Comparison of ENCODE assay signal across 13 cellular contexts in genomic region chr2:25273985-25274550, GRCh38.
A peak's percentile ranks its signal among the peaks of the same experiment; 100 is the strongest.
DNase-seq lines count a peak whose midpoint lies in the region; ATAC-seq and TF ChIP-seq lines count a peak whose summit lies in the region.
"Had no signal": no experiment of that assay in that cellular context is flagged by ENCODE, and none has a peak within 500 bp of the region (broad histone marks: within the 10 kb centered on the region; RNA-seq: fewer than 3 reads in every experiment).

No MANE protein-coding gene starts in this region.

- peak overlapping the region in 56 of 59 donors; percentile 17 to 97 (median 84) for H3K27ac ChIP-seq in dorsolateral prefrontal cortex
- H3K27ac ChIP-seq in parathyroid adenoma, result peak overlapping the region; percentile 11
- H3K27ac ChIP-seq: KMS-11, RWPE1, WERI-Rb-1 had no signal

- TF ChIP-seq CTCF in CD14-positive monocyte (IDR thresholded peaks at IDR 0.05), result no peak
- TF ChIP-seq CTCF in dorsolateral prefrontal cortex (IDR thresholded peaks at IDR 0.05 in 54 of 56, conservative IDR thresholded peaks at IDR 0.05 in 2 of 56; ENCODE audit: low read depth in 1 of 56, partially characterized antibody in 56 of 56), result no peak
- no peak for TF ChIP-seq CTCF in parathyroid adenoma (IDR thresholded peaks at IDR 0.05)

- no peaks in the 10 kb centered on the region for H3K4me1 ChIP-seq in parathyroid adenoma
- H3K4me1 ChIP-seq: HAP-1 had no signal

- peak overlapping the region; percentile 29 to 96 (median 85) for H3K27ac Mint-ChIP-seq in CD14-positive monocyte
- H3K27ac Mint-ChIP-seq in T-helper 1 cell treated with Interleukin-12 subunit alpha and Interleukin-12 subunit beta and Interleukin-4 antibody, amounts not matched to agents 30 μg/mL and 1 μg/mL, for 36 hours, result peak overlapping the region; percentile 96

- H3K9ac ChIP-seq in parathyroid adenoma, result no peak overlapping the region
- H3K9ac ChIP-seq: KMS-11 had no signal

- no peak overlapping the region for H2AFZ ChIP-seq in parathyroid adenoma

- intact Hi-C loops in CD14-positive monocyte (cut with micrococcal nuclease), result loop anchor here (10.0 kb wide), 2 partner anchors 71 to 281 kb away; partner anchors contain the start of gene DNMT3A (in 1 of the 2)
- intact Hi-C loops in dorsolateral prefrontal cortex (cut with DNase I), result no loop called here

- peak overlapping the region; percentile 64 to 84 for H3K4me3 Mint-ChIP-seq in CD14-positive monocyte
- H3K4me3 Mint-ChIP-seq in T-helper 1 cell treated with Interleukin-12 subunit alpha and Interleukin-12 subunit beta and Interleukin-4 antibody, amounts not matched to agents 30 μg/mL and 1 μg/mL, for 36 hours, result peak overlapping the region; percentile 67

- DNase-seq in CD14-positive monocyte (ENCODE audit: low spot score), result no peak
- DNase-seq in dorsolateral prefrontal cortex, result no peak
- no peak for DNase-seq in D341Med (ENCODE audit: low spot score)
- no peak for DNase-seq in SHP77 (lab: John Stamatoyannopoulos, UW)
- DNase-seq in NCI-H146 treated with DMSO at 0.1 percent for 48 hours (lab: John Stamatoyannopoulos, UW; ENCODE audit: unreplicated experiment), result no peak
- DNase-seq: WERI-Rb-1 had no signal

- H3K36me3 Mint-ChIP-seq in CD14-positive monocyte, result peaks cover 42 to 45% of the 10 kb centered on the region in 2 donors
- peaks cover 36% of the 10 kb centered on the region for H3K36me3 Mint-ChIP-seq in T-helper 1 cell treated with Interleukin-12 subunit alpha and Interleukin-12 subunit beta and Interleukin-4 antibody, amounts not matched to agents 30 μg/mL and 1 μg/mL, for 36 hours (ENCODE audit: low read depth)

- no peak overlapping the region for H3K4me2 ChIP-seq in parathyroid adenoma (ENCODE audit: low read length)
- H3K4me2 ChIP-seq: KMS-11 had no signal

- no peaks in the 10 kb centered on the region for H3K9me3 Mint-ChIP-seq in CD14-positive monocyte
- no peaks in the 10 kb centered on the region for H3K9me3 Mint-ChIP-seq in T-helper 1 cell treated with Interleukin-12 subunit alpha and Interleukin-12 subunit beta and Interleukin-4 antibody, amounts not matched to agents 30 μg/mL and 1 μg/mL, for 36 hours

- H3K4me3 ChIP-seq in dorsolateral prefrontal cortex (no peak overlapping the region), parathyroid adenoma (ENCODE audit: low read depth, low read length) (no peak overlapping the region)
- H3K4me3 ChIP-seq: adrenal gland, HAP-1 had no signal

- ATAC-seq in HG03565 (IDR thresholded peaks at IDR 0.05; ENCODE audit: unreplicated experiment), result no peak

- peaks cover 1 to 13% (median 11%) of the 10 kb centered on the region in 3 donors for H3K27me3 Mint-ChIP-seq in CD14-positive monocyte (ENCODE audit: low read depth in 3 of 3)
- H3K27me3 Mint-ChIP-seq in T-helper 1 cell treated with Interleukin-12 subunit alpha and Interleukin-12 subunit beta and Interleukin-4 antibody, amounts not matched to agents 30 μg/mL and 1 μg/mL, for 36 hours (ENCODE audit: low read depth), result no peaks in the 10 kb centered on the region

- peaks cover 50% of the 10 kb centered on the region for H3K4me1 Mint-ChIP-seq in CD14-positive monocyte
- peaks cover 46% of the 10 kb centered on the region for H3K4me1 Mint-ChIP-seq in T-helper 1 cell treated with Interleukin-12 subunit alpha and Interleukin-12 subunit beta and Interleukin-4 antibody, amounts not matched to agents 30 μg/mL and 1 μg/mL, for 36 hours (ENCODE audit: low read depth)

- no peaks in the 10 kb centered on the region for H3K27me3 ChIP-seq in dorsolateral prefrontal cortex
- H3K27me3 ChIP-seq in parathyroid adenoma (ENCODE audit: control insufficient read depth, insufficient read depth, low read length), result no peaks in the 10 kb centered on the region
- H3K27me3 ChIP-seq: adrenal gland had no signal

- H3K79me2 ChIP-seq in parathyroid adenoma, result no peaks in the 10 kb centered on the region

- H3K9me3 ChIP-seq in parathyroid adenoma (ENCODE audit: control insufficient read depth, low read length), result no peaks in the 10 kb centered on the region
- H3K9me3 ChIP-seq: adrenal gland, HAP-1 had no signal

- no peaks in the 10 kb centered on the region for H3K36me3 ChIP-seq in parathyroid adenoma (ENCODE audit: control insufficient read depth, insufficient read depth, low read length)
- H3K36me3 ChIP-seq: HAP-1 had no signal

Comparison
In these comparisons a context has a peak if more than half of its experiments do, and no peak if none do; other contexts are left out.
1. intact Hi-C loops: an anchor here in CD14-positive monocyte (10.0 kb wide); none called in dorsolateral prefrontal cortex.